In the genomic region with DNA sequence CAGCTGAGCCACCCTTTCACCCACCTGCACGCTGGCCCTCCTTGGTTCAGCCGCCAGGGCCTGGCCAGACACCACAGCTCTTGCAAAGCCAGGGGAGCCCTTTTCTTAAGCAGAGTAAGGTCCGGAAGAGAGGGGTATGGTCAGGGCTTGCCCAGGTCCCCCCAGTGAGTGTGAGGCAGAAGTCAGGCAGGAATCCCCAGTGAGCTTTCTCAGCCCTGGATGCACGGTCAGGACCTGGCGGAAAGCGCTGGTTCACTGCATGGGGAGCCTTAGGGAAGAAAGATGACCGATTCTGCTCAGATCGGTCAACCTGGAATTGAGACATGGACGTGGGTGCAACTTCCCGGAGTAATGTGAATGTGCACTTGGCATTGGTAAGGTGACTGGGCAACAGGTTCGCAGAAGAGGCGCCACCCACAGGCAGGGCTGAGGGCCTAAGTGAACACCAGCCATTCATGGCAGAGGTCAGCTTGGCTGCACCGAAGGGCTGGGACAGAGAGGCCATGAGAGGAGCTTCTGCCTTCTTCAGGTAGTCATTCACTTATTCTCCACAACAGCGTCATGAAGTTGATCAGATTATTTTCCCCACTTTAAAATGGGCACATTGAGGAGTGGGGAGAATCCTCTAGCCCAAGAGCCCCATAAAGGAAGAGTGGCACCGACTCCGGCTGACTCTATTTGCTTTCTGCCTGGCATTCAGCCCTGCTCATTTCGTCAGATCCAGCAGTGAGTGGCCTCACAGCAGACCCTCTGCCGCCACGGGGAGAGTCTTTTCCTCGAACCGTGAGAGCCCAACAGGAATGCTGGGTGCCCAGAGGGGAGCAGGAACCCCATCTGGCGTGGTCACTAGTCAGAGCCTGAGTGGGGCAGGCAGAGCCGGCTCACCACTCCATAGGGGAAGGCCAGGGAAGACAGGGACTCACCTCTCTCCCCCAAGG, we compare ENCODE assay signal across 2 cellular contexts.
A peak's percentile ranks its signal among the peaks of the same experiment; 100 is the strongest.
TF ChIP-seq lines count a peak whose summit lies in the region.

No MANE protein-coding gene starts in this region.

TF ChIP-seq in A549, 52 proteins besides CTCF, POLR2A, EP300 and RAD21 (continued from another document):
- TF ChIP-seq ZC3H11A (IDR thresholded peaks at IDR 0.05): no peak
- no peak for TF ChIP-seq KDM5A (IDR thresholded peaks at IDR 0.05)
- no peak for TF ChIP-seq RNF2 (IDR thresholded peaks at IDR 0.05; ENCODE audit: borderline replicate concordance, low read depth)
- TF ChIP-seq ZFP36 (IDR thresholded peaks at IDR 0.05; ENCODE audit: borderline replicate concordance, partially characterized antibody): no peak
- no peak for TF ChIP-seq JUNB (IDR thresholded peaks at IDR 0.05)
- TF ChIP-seq CBX8 (IDR thresholded peaks at IDR 0.05): no peak
- no peak for TF ChIP-seq SREBF2 (IDR thresholded peaks at IDR 0.05)
- TF ChIP-seq HDAC2 (IDR thresholded peaks at IDR 0.05): no peak
- TF ChIP-seq PHF8 (IDR thresholded peaks at IDR 0.05; ENCODE audit: borderline replicate concordance, low read depth): no peak
- TF ChIP-seq FOSB (CRISPR knock-in tag; IDR thresholded peaks at IDR 0.05): no peak
- no peak for TF ChIP-seq CHD2 (IDR thresholded peaks at IDR 0.05; ENCODE audit: low read length, partially characterized antibody)
- TF ChIP-seq TP53 (CRISPR knock-in tag; IDR thresholded peaks at IDR 0.05): no peak
- no peak for TF ChIP-seq MAFK (IDR thresholded peaks at IDR 0.05; ENCODE audit: partially characterized antibody)

TF ChIP-seq in liver, 16 proteins besides CTCF, POLR2A, EP300 and RAD21 (continued from another document):
- TF ChIP-seq REST (IDR thresholded peaks at IDR 0.05): peak; percentile 85
- TF ChIP-seq HNF4G (IDR thresholded peaks at IDR 0.05): no peak
- TF ChIP-seq SP1 (IDR thresholded peaks at IDR 0.05): peak; percentile 86
- TF ChIP-seq ATF3 (IDR thresholded peaks at IDR 0.05): no peak
- TF ChIP-seq TAF1 (conservative IDR thresholded peaks at IDR 0.05): peak; percentile 53
- no peak for TF ChIP-seq EGR1 (IDR thresholded peaks at IDR 0.05; ENCODE audit: low read depth in 2 of 2)
- TF ChIP-seq RXRA (IDR thresholded peaks at IDR 0.05): peak; percentile 71 to 83
- peak; percentile 95 for TF ChIP-seq YY1 (IDR thresholded peaks at IDR 0.05)
- TF ChIP-seq HNF4A (conservative IDR thresholded peaks at IDR 0.05): peak; percentile 46 to 56
- no peak for TF ChIP-seq JUND (IDR thresholded peaks at IDR 0.05)
- TF ChIP-seq, protein P1, sequence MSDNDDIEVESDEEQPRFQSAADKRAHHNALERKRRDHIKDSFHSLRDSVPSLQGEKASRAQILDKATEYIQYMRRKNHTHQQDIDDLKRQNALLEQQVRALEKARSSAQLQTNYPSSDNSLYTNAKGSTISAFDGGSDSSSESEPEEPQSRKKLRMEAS (IDR thresholded peaks at IDR 0.05): no peak
- TF ChIP-seq FOXA2 (IDR thresholded peaks at IDR 0.05): no peak
- TF ChIP-seq NR2F2 (IDR thresholded peaks at IDR 0.05): no peak
- TF ChIP-seq GABPA (IDR thresholded peaks at IDR 0.05 in 1 of 2, conservative IDR thresholded peaks at IDR 0.05 in 1 of 2): no peak
- TF ChIP-seq, protein P2, sequence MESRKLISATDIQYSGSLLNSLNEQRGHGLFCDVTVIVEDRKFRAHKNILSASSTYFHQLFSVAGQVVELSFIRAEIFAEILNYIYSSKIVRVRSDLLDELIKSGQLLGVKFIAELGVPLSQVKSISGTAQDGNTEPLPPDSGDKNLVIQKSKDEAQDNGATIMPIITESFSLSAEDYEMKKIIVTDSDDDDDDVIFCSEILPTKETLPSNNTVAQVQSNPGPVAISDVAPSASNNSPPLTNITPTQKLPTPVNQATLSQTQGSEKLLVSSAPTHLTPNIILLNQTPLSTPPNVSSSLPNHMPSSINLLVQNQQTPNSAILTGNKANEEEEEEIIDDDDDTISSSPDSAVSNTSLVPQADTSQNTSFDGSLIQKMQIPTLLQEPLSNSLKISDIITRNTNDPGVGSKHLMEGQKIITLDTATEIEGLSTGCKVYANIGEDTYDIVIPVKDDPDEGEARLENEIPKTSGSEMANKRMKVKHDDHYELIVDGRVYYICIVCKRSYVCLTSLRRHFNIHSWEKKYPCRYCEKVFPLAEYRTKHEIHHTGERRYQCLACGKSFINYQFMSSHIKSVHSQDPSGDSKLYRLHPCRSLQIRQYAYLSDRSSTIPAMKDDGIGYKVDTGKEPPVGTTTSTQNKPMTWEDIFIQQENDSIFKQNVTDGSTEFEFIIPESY (IDR thresholded peaks at IDR 0.05): no peak
